In genomic region chr1:175656416-175656815, GRCh38 we compare ENCODE assay signal across 15 cellular contexts.
DNase-seq lines count a peak whose midpoint lies in the region; ATAC-seq and TF ChIP-seq lines count a peak whose summit lies in the region.
"Had no signal": no experiment of that assay in that cellular context is flagged by ENCODE, and none has a peak within 500 bp of the region (broad histone marks: within the 10 kb centered on the region; RNA-seq: fewer than 3 reads in every experiment).

No MANE protein-coding gene starts in this region.

- H3K27me3 ChIP-seq in foreskin keratinocyte: no peaks in the 10 kb centered on the region
- H3K27me3 ChIP-seq: BLaER1 treated with 17β-estradiol and CSF1 and Interleukin-3, amounts not matched to agents 10 nM and 100 nM had no signal

- no peak overlapping the region for H3K27ac ChIP-seq in foreskin keratinocyte
- H3K27ac ChIP-seq: BLaER1 treated with 17β-estradiol and CSF1 and Interleukin-3, amounts not matched to agents 10 nM and 100 nM had no signal

- intact Hi-C loops in Right ventricle myocardium inferior (cut with DNase I): no loop called here
- intact Hi-C loops in Right ventricle myocardium superior (cut with DNase I): no loop called here
- intact Hi-C loops in natural killer cell (cut with micrococcal nuclease): no loop called here

- H3K9me3 Mint-ChIP-seq in natural killer cell treated with Interleukin-12 subunit alpha and Interleukin-12 subunit beta and Interleukin-15 and Interleukin-18, amount 100 ng/mL, for 72 hours: no peaks in the 10 kb centered on the region
- no peaks in the 10 kb centered on the region for H3K9me3 Mint-ChIP-seq in natural killer cell
- no peaks in the 10 kb centered on the region for H3K9me3 Mint-ChIP-seq in stimulated activated effector memory CD8-positive, alpha-beta T cell treated with anti-CD3 and anti-CD28 coated beads, Interleukin-12 subunit alpha, Interleukin-12 subunit beta, amount 100 ng/mL, for 72 hours
- H3K9me3 Mint-ChIP-seq: CD8-positive, alpha-beta T cell; GM23338 had no signal

- H3K4me1 ChIP-seq in foreskin keratinocyte: no peaks in the 10 kb centered on the region
- H3K4me1 ChIP-seq: BLaER1 treated with 17β-estradiol and CSF1 and Interleukin-3, amounts not matched to agents 10 nM and 100 nM had no signal

- no peaks in the 10 kb centered on the region for H3K9me3 ChIP-seq in T-helper 17 cell (ENCODE audit: control insufficient read depth, low read length, poor library complexity, severe bottlenecking)

- H3K4me1 Mint-ChIP-seq in natural killer cell treated with Interleukin-12 subunit alpha and Interleukin-12 subunit beta and Interleukin-15 and Interleukin-18, amount 100 ng/mL, for 72 hours (ENCODE audit: low read depth in 2 of 2): peaks cover 3 to 10% of the 10 kb centered on the region in 2 donors
- H3K4me1 Mint-ChIP-seq in natural killer cell (peaks cover 5% of the 10 kb centered on the region in 2 donors), T-helper 17 cell (no peaks in the 10 kb centered on the region)
- no peaks in the 10 kb centered on the region for H3K4me1 Mint-ChIP-seq in stimulated activated effector memory CD8-positive, alpha-beta T cell treated with anti-CD3 and anti-CD28 coated beads, Interleukin-12 subunit alpha, Interleukin-12 subunit beta, amount 100 ng/mL, for 72 hours
- H3K4me1 Mint-ChIP-seq: B cell, GM23338 had no signal

- H3K27me3 Mint-ChIP-seq in natural killer cell treated with Interleukin-12 subunit alpha and Interleukin-12 subunit beta and Interleukin-15 and Interleukin-18, amount 100 ng/mL, for 72 hours: peaks cover 2 to 7% of the 10 kb centered on the region in 2 donors
- H3K27me3 Mint-ChIP-seq in natural killer cell (ENCODE audit: low read depth in 2 of 2): no peaks in the 10 kb centered on the region
- H3K27me3 Mint-ChIP-seq in T-helper 17 cell: peaks cover 9% of the 10 kb centered on the region

- no peak for DNase-seq in Right ventricle myocardium inferior (ENCODE audit: missing footprints)
- no peak for DNase-seq in Right ventricle myocardium superior
- DNase-seq in natural killer cell treated with Interleukin-12 subunit alpha and Interleukin-12 subunit beta and Interleukin-15 and Interleukin-18, amount 100 ng/mL, for 72 hours (ENCODE audit: low spot score): no peak
- DNase-seq in natural killer cell: no peak
- DNase-seq in foreskin keratinocyte: no peak
- no peak for DNase-seq in stimulated activated effector memory CD8-positive, alpha-beta T cell treated with anti-CD3 and anti-CD28 coated beads, Interleukin-12 subunit alpha, Interleukin-12 subunit beta, amount 100 ng/mL, for 72 hours (ENCODE audit: low spot score in 2 of 2)
- no peak for DNase-seq in T-helper 17 cell
- DNase-seq: Calu3; CD8-positive, alpha-beta T cell; HCEC 1CT; IMR-90 had no signal

- no peaks in the 10 kb centered on the region for H3K36me3 Mint-ChIP-seq in natural killer cell treated with Interleukin-12 subunit alpha and Interleukin-12 subunit beta and Interleukin-15 and Interleukin-18, amount 100 ng/mL, for 72 hours
- H3K36me3 Mint-ChIP-seq in natural killer cell (no peaks in the 10 kb centered on the region), T-helper 17 cell (ENCODE audit: low read depth) (no peaks in the 10 kb centered on the region)
- H3K36me3 Mint-ChIP-seq in stimulated activated effector memory CD8-positive, alpha-beta T cell treated with anti-CD3 and anti-CD28 coated beads, Interleukin-12 subunit alpha, Interleukin-12 subunit beta, amount 100 ng/mL, for 72 hours: no peaks in the 10 kb centered on the region
- H3K36me3 Mint-ChIP-seq: CD8-positive, alpha-beta T cell had no signal

- TF ChIP-seq CTCF in natural killer cell (IDR thresholded peaks at IDR 0.05): no peak
- no peak for TF ChIP-seq CTCF in foreskin keratinocyte (conservative IDR thresholded peaks at IDR 0.05)

- peak; percentile 44 for ATAC-seq in Right ventricle myocardium inferior
- no peak for ATAC-seq in Right ventricle myocardium superior (ENCODE audit: poor library complexity)
- peak; percentile 51 to 55 for ATAC-seq in natural killer cell treated with Interleukin-12 subunit alpha and Interleukin-12 subunit beta and Interleukin-15 and Interleukin-18, amount 100 ng/mL, for 72 hours
- no peak for ATAC-seq in natural killer cell
- peak; percentile 41 for ATAC-seq in foreskin keratinocyte
- peak; percentile 38 for ATAC-seq in stimulated activated effector memory CD8-positive, alpha-beta T cell treated with anti-CD3 and anti-CD28 coated beads, Interleukin-12 subunit alpha, Interleukin-12 subunit beta, amount 100 ng/mL, for 72 hours
- no peak for ATAC-seq in T-helper 17 cell
- no peak for ATAC-seq in GM18502 (IDR thresholded peaks at IDR 0.05; ENCODE audit: poor library complexity, unreplicated experiment)
- ATAC-seq: CD8-positive, alpha-beta T cell; GM23338 had no signal

- H3K4me3 Mint-ChIP-seq in natural killer cell treated with Interleukin-12 subunit alpha and Interleukin-12 subunit beta and Interleukin-15 and Interleukin-18, amount 100 ng/mL, for 72 hours: no peak overlapping the region
- H3K4me3 Mint-ChIP-seq in natural killer cell (no peak overlapping the region), T-helper 17 cell (no peak overlapping the region)
- no peak overlapping the region for H3K4me3 Mint-ChIP-seq in stimulated activated effector memory CD8-positive, alpha-beta T cell treated with anti-CD3 and anti-CD28 coated beads, Interleukin-12 subunit alpha, Interleukin-12 subunit beta, amount 100 ng/mL, for 72 hours
- H3K4me3 Mint-ChIP-seq: B cell; CD8-positive, alpha-beta T cell; GM23338 had no signal

- no peak overlapping the region for H3K27ac Mint-ChIP-seq in natural killer cell treated with Interleukin-12 subunit alpha and Interleukin-12 subunit beta and Interleukin-15 and Interleukin-18, amount 100 ng/mL, for 72 hours
- no peak overlapping the region for H3K27ac Mint-ChIP-seq in natural killer cell
- H3K27ac Mint-ChIP-seq in stimulated activated effector memory CD8-positive, alpha-beta T cell treated with anti-CD3 and anti-CD28 coated beads, Interleukin-12 subunit alpha, Interleukin-12 subunit beta, amount 100 ng/mL, for 72 hours: no peak overlapping the region
- no peak overlapping the region for H3K27ac Mint-ChIP-seq in T-helper 17 cell
- H3K27ac Mint-ChIP-seq: B cell; CD8-positive, alpha-beta T cell; GM23338 had no signal

Comparison
In these comparisons a context has a peak if more than half of its experiments do, and no peak if none do; other contexts are left out.
1. ATAC-seq: peak in Right ventricle myocardium inferior (single experiment), natural killer cell treated with Interleukin-12 subunit alpha and Interleukin-12 subunit beta and Interleukin-15 and Interleukin-18, amount 100 ng/mL, for 72 hours (2 of 2), foreskin keratinocyte (single experiment) and stimulated activated effector memory CD8-positive, alpha-beta T cell treated with anti-CD3 and anti-CD28 coated beads, Interleukin-12 subunit alpha, Interleukin-12 subunit beta, amount 100 ng/mL, for 72 hours (single experiment); none in Right ventricle myocardium superior (single experiment), natural killer cell (0 of 3), T-helper 17 cell (single experiment) and GM18502 (single experiment).